Comparison of ENCODE assay signal across 13 cellular contexts in the genomic region with DNA sequence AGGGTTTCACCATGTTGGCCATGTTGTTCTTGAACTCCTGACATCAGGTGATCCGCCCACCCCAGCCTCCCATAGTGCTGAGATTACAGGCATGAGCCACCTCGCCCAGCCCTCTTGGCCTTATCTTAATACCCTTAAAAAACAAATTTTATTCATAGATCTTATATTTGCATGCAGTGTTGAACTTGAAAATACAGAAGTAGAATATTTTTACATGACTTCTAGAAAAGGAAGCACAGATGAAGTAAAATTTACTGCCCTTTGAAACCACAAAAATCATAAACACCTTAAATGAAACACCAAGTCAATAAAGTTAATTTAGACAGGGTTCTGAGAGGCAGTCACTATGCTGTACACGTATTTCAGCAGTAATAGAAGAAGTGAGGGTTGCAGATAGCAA.
A peak's percentile ranks its signal among the peaks of the same experiment; 100 is the strongest.
DNase-seq lines count a peak whose midpoint lies in the region; ATAC-seq and TF ChIP-seq lines count a peak whose summit lies in the region.
"Had no signal": no experiment of that assay in that cellular context is flagged by ENCODE, and none has a peak within 500 bp of the region (broad histone marks: within the 10 kb centered on the region; RNA-seq: fewer than 3 reads in every experiment).

No MANE protein-coding gene starts in this region.

- peak; percentile 46 for DNase-seq in GM12864 (ENCODE audit: low read depth)
- no peak for DNase-seq in NCI-H1694 treated with DMSO at 0.1 percent for 48 hours (lab: John Stamatoyannopoulos, UW)
- DNase-seq in GM13977 (ENCODE audit: low spot score), result no peak
- DNase-seq in foreskin fibroblast, result no peak
- no peak for DNase-seq in activated T-cell treated with anti-CD3 and anti-CD28 coated beads, Interleukin-2, amount 50 U/mL, for 48 hours
- DNase-seq: H9, NCI-H226, Right ventricle myocardium superior had no signal

- H3K4me3 ChIP-seq in GM12864 (ENCODE audit: low read depth, low read length) (no peak overlapping the region), foreskin fibroblast (ENCODE audit: low read depth in 1 of 2, low read length in 2 of 2) (no peak overlapping the region)
- H3K4me3 ChIP-seq: vagina had no signal

- in situ Hi-C loops in GM13977 (cut with MboI; ENCODE audit: low pct_unique_long_range_greater_than_20kb, low sequenced_read_pairs, unreplicated experiment), result no loop called here

- peak; percentile 86 for ATAC-seq in GM19455 (IDR thresholded peaks at IDR 0.05; ENCODE audit: unreplicated experiment)
- peak; percentile 58 for ATAC-seq in HG02870 (IDR thresholded peaks at IDR 0.05; ENCODE audit: unreplicated experiment)
- peak; percentile 82 for ATAC-seq in HG03571 (IDR thresholded peaks at IDR 0.05; ENCODE audit: unreplicated experiment)
- ATAC-seq: activated T-helper 17 cell treated with anti-CD3 and anti-CD28 coated beads, Interleukin-2, amount 50 U/mL, for 72 hours had no signal

- TF ChIP-seq CTCF in GM12864 (IDR thresholded peaks at IDR 0.05; ENCODE audit: low read depth, low read length, missing control alignments), result no peak
- no peak for TF ChIP-seq CTCF in GM13977 (IDR thresholded peaks at IDR 0.05; ENCODE audit: extremely low read depth, insufficient read depth, missing control alignments)
- no peak for TF ChIP-seq CTCF in foreskin fibroblast (IDR thresholded peaks at IDR 0.05; ENCODE audit: low read depth, low read length)
